Comparison of ENCODE assay signal across 26 cellular contexts in the genomic region with DNA sequence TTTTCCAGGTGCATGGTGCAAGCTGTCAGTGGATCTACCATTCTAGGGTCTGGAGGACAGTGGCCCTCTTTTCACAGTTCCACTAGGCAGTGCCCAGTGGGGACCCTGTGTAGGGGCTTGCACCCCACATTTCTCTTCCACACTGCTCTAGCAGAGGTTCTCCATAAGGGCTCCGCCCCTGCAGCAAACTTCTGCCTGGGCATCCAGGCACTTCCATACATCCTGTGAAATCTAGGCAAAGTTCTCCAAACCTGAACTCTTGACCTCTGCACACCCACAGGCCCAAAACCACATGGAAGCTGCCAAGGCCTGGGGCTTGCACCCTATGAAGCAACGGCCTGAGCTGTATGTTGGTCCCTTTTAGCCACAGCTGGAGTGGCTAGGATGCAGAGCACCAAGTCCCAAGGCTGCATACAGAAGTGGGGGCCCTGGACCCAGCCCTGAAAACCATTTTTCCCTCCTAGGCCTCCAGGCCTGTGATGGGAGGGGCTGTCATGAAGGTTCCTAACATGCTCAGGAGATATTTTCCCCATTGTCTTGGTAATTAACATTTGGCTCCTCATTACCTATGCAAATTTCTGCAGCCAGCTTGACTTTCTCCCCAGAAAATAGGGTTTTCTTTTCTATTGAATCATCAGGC.
"Had no signal": no experiment of that assay in that cellular context is flagged by ENCODE, and none has a peak within 500 bp of the region (broad histone marks: within the 10 kb centered on the region; RNA-seq: fewer than 3 reads in every experiment).

No MANE protein-coding gene starts in this region.

- H3K4me1 ChIP-seq: adrenal gland, ascending aorta, breast epithelium, colonic mucosa, foreskin keratinocyte, gastroesophageal sphincter had no signal

- H3K4me3 ChIP-seq: adrenal gland, ascending aorta, breast epithelium, cardiac muscle cell, colonic mucosa, gastroesophageal sphincter had no signal

- H3K9me3 ChIP-seq: ascending aorta, colonic mucosa, gastroesophageal sphincter had no signal

- DNase-seq: activated CD4-positive, alpha-beta memory T cell treated with anti-CD3 and anti-CD28 coated beads for 36 hours; activated CD4-positive, alpha-beta T cell treated with anti-CD3 and anti-CD28 coated beads for 36 hours; activated CD4-positive, alpha-beta T cell treated with anti-CD3 and anti-CD28 coated beads, Interleukin-2, amount 10 ng/mL, durations not matched to agents 24 days and 14 days; activated CD4-positive, CD25-positive, alpha-beta regulatory T cell; activated CD4-positive, CD25-positive, alpha-beta regulatory T cell treated with anti-CD3 and anti-CD28 coated beads, Interleukin-2, amount 50 U/mL, for 72 hours; activated CD8-positive, alpha-beta memory T cell treated with anti-CD3 and anti-CD28 coated beads, Interleukin-2, amount 10 ng/mL, durations not matched to agents 7 days and 5 days; activated CD8-positive, alpha-beta memory T cell treated with anti-CD3 and anti-CD28 coated beads, Interleukin-2, amount 50 U/mL, for 4 hours; activated CD8-positive, alpha-beta T cell treated with anti-CD3 and anti-CD28 coated beads, Interleukin-2, amount 10 ng/mL, durations not matched to agents 7 days and 5 days; activated effector memory CD4-positive, alpha-beta T cell treated with anti-CD3 and anti-CD28 coated beads, Interleukin-2, amount 50 U/mL, for 16 hours; activated naive CD4-positive, alpha-beta T cell treated with anti-CD3 and anti-CD28 coated beads for 36 hours; activated naive CD8-positive, alpha-beta T cell treated with anti-CD3 and anti-CD28 coated beads for 36 hours; activated naive CD8-positive, alpha-beta T cell treated with anti-CD3 and anti-CD28 coated beads, Interleukin-2, amount 50 U/mL, for 24 hours; activated T-cell treated with anti-CD3 and anti-CD28 coated beads, Interleukin-2, amount 50 U/mL, for 1 hour; activated T-cell treated with anti-CD3 and anti-CD28 coated beads, Interleukin-2, amount 50 U/mL, for 48 hours; adrenal gland; amygdala; central memory CD4-positive, alpha-beta T cell; cerebellar nuclear complex; colonic mucosa; effector CD8-positive, alpha-beta T cell; foreskin keratinocyte; T-helper 2 cell had no signal

- H3K27me3 ChIP-seq: adrenal gland, ascending aorta, breast epithelium, cardiac muscle cell, colonic mucosa, foreskin keratinocyte, gastroesophageal sphincter had no signal

- H3K36me3 ChIP-seq: adrenal gland, ascending aorta, breast epithelium, cardiac muscle cell, colonic mucosa had no signal

- H3K27ac ChIP-seq: adrenal gland, ascending aorta, breast epithelium, cardiac muscle cell, colonic mucosa, foreskin keratinocyte, gastroesophageal sphincter had no signal
